ENCODE assay signal across 11 cellular contexts in the genomic region with DNA sequence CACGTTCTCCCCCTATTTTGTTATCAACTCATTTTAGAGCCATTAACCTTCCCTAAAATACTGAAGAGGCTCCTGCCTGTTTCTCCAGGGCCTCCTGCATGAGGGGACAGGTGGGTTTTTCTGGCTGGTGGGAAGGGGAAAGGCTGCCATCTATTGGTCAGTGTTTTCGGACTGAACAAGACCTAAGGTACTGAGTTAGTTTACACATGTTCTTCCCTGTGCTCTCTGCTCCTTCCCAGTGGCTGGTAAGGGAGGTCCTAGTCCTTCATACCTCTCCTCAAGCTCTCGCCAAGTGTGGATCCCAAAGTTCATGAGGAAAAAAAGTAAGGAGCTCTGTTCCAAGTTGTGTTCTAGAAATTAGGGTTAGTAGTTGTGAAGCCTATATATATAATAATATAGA.
A peak's percentile ranks its signal among the peaks of the same experiment; 100 is the strongest.
DNase-seq lines count a peak whose midpoint lies in the region; ATAC-seq and TF ChIP-seq lines count a peak whose summit lies in the region.
"Had no signal": no experiment of that assay in that cellular context is flagged by ENCODE, and none has a peak within 500 bp of the region (broad histone marks: within the 10 kb centered on the region; RNA-seq: fewer than 3 reads in every experiment).

No MANE protein-coding gene starts in this region.

- POLR2A ChIA-PET in activated CD4-positive, alpha-beta T cell treated with anti-CD3 and anti-CD28 coated beads for 36 hours (lab: Charles Lee): no interaction called here

- no peaks in the 10 kb centered on the region for H3K36me3 ChIP-seq in stomach
- H3K36me3 ChIP-seq: colonic mucosa, thyroid gland had no signal

- no peaks in the 10 kb centered on the region for H3K4me1 ChIP-seq in stomach
- H3K4me1 ChIP-seq: colonic mucosa, thyroid gland had no signal

- CTCF ChIA-PET in Calu3 (lab: Charles Lee): no interaction called here
- CTCF ChIA-PET in activated CD4-positive, alpha-beta T cell treated with anti-CD3 and anti-CD28 coated beads for 36 hours (lab: Charles Lee): no interaction called here

- H3K4me3 Mint-ChIP-seq in Calu3 (ENCODE audit: low read depth, unreplicated experiment): no peak overlapping the region
- no peak overlapping the region for H3K4me3 Mint-ChIP-seq in glutamatergic neuron (ENCODE audit: unreplicated experiment)
- H3K4me3 Mint-ChIP-seq in activated CD4-positive, alpha-beta T cell treated with anti-CD3 and anti-CD28 coated beads for 36 hours: no peak overlapping the region

- ATAC-seq in activated CD4-positive, alpha-beta T cell treated with anti-CD3 and anti-CD28 coated beads for 36 hours: no peak

- H3K27me3 Mint-ChIP-seq in Calu3 (ENCODE audit: unreplicated experiment) (no peaks in the 10 kb centered on the region), glutamatergic neuron (ENCODE audit: unreplicated experiment) (peaks cover 4% of the 10 kb centered on the region)
- H3K27me3 Mint-ChIP-seq in activated CD4-positive, alpha-beta T cell treated with anti-CD3 and anti-CD28 coated beads for 36 hours: no peaks in the 10 kb centered on the region

- H3K27ac Mint-ChIP-seq in Calu3 (ENCODE audit: unreplicated experiment) (no peak overlapping the region), glutamatergic neuron (ENCODE audit: unreplicated experiment) (no peak overlapping the region)
- no peak overlapping the region for H3K27ac Mint-ChIP-seq in activated CD4-positive, alpha-beta T cell treated with anti-CD3 and anti-CD28 coated beads for 36 hours

- peaks cover 0 to 6% (median 5%) of the 10 kb centered on the region in 4 donors for H3K9me3 ChIP-seq in stomach
- H3K9me3 ChIP-seq: colonic mucosa, thyroid gland had no signal

- BruUV-seq in Calu3 (replicated peaks; lab: Mats Ljungman, UMichigan): no TSS peak

- no peak for TF ChIP-seq POLR2A in stomach (IDR thresholded peaks at IDR 0.05)

- H3K36me3 Mint-ChIP-seq in Calu3 (ENCODE audit: insufficient read depth, unreplicated experiment): no peaks in the 10 kb centered on the region
- H3K36me3 Mint-ChIP-seq in glutamatergic neuron (ENCODE audit: unreplicated experiment): no peaks in the 10 kb centered on the region
- H3K36me3 Mint-ChIP-seq in activated CD4-positive, alpha-beta T cell treated with anti-CD3 and anti-CD28 coated beads for 36 hours (ENCODE audit: low read depth): no peaks in the 10 kb centered on the region

- H3K9me3 Mint-ChIP-seq in Calu3 (ENCODE audit: low read depth, unreplicated experiment) (peaks cover 5% of the 10 kb centered on the region), glutamatergic neuron (ENCODE audit: unreplicated experiment) (no peaks in the 10 kb centered on the region)
- peaks cover 9% of the 10 kb centered on the region for H3K9me3 Mint-ChIP-seq in activated CD4-positive, alpha-beta T cell treated with anti-CD3 and anti-CD28 coated beads for 36 hours (ENCODE audit: low read depth)

- no peak for TF ChIP-seq EP300 in stomach (IDR thresholded peaks at IDR 0.05)

- H3K27ac ChIP-seq in stomach: no peak overlapping the region
- H3K27ac ChIP-seq: colonic mucosa, thyroid gland had no signal

- TF ChIP-seq CTCF in Calu3 (IDR thresholded peaks at IDR 0.05; ENCODE audit: unreplicated experiment) (no peak), glutamatergic neuron (IDR thresholded peaks at IDR 0.05; ENCODE audit: partially characterized antibody, unreplicated experiment) (peak; percentile 43), stomach (IDR thresholded peaks at IDR 0.05) (no peak)

- peak; percentile 1 for DNase-seq in Calu3
- DNase-seq in HK-2 (ENCODE audit: unreplicated experiment): peak; percentile 29
- peak; percentile 59 for DNase-seq in NCI-H82 treated with DMSO at 0.1 percent for 48 hours (lab: John Stamatoyannopoulos, UW; ENCODE audit: unreplicated experiment)
- DNase-seq in glutamatergic neuron: peak; percentile 60
- DNase-seq in activated CD4-positive, alpha-beta T cell treated with anti-CD3 and anti-CD28 coated beads for 36 hours: no peak
- no peak for DNase-seq in hepatic stellate cell (ENCODE audit: low spot score)
- DNase-seq in stomach: no peak
- DNase-seq in stimulated activated naive CD4-positive, alpha-beta T cell treated with Interleukin-2 at 50 U/mL for 16 hours (lab: John Stamatoyannopoulos, UW): no peak
- DNase-seq: colonic mucosa, nucleus accumbens, thyroid gland had no signal

- H3K4me3 ChIP-seq in stomach: no peak overlapping the region
- H3K4me3 ChIP-seq: colonic mucosa, thyroid gland had no signal

- H3K4me1 Mint-ChIP-seq in Calu3 (ENCODE audit: low read depth, unreplicated experiment) (no peaks in the 10 kb centered on the region), glutamatergic neuron (ENCODE audit: low read depth, unreplicated experiment) (no peaks in the 10 kb centered on the region)
- H3K4me1 Mint-ChIP-seq in activated CD4-positive, alpha-beta T cell treated with anti-CD3 and anti-CD28 coated beads for 36 hours: no peaks in the 10 kb centered on the region

- H3K27me3 ChIP-seq in stomach: no peaks in the 10 kb centered on the region
- H3K27me3 ChIP-seq: colonic mucosa, thyroid gland had no signal

- intact Hi-C loops in Calu3 (cut with micrococcal nuclease; ENCODE audit: unreplicated experiment) (no loop called here), stomach (cut with DNase I; ENCODE audit: low total_unique reads) (no loop called here)
- intact Hi-C loops in activated CD4-positive, alpha-beta T cell treated with anti-CD3 and anti-CD28 coated beads for 36 hours (cut with DNase I, micrococcal nuclease): no loop called here

- WGBS in stomach, 5 donors: 25 to 36% (median 34%) methylated on average over 3 of the region's 3 CpGs

Comparison
In these comparisons a context has a peak if more than half of its experiments do, and no peak if none do; other contexts are left out.
1. DNase-seq: peak in Calu3 (single experiment), HK-2 (single experiment), NCI-H82 treated with DMSO at 0.1 percent for 48 hours (single experiment) and glutamatergic neuron (single experiment); none in activated CD4-positive, alpha-beta T cell treated with anti-CD3 and anti-CD28 coated beads for 36 hours (single experiment), hepatic stellate cell (single experiment), stomach (single experiment) and stimulated activated naive CD4-positive, alpha-beta T cell treated with Interleukin-2 at 50 U/mL for 16 hours (single experiment).